ENCODE assay signal across 11 cellular contexts in genomic region chr1:156894001-156894400, GRCh38. TPM values are rescaled to one million over a fixed set of nuclear protein-coding genes. Genes with fewer than 3 reads are reported as not detected.
DNase-seq lines count a peak whose midpoint lies in the region; ATAC-seq and TF ChIP-seq lines count a peak whose summit lies in the region.
"Had no signal": no experiment of that assay in that cellular context is flagged by ENCODE, and none has a peak within 500 bp of the region (broad histone marks: within the 10 kb centered on the region; RNA-seq: fewer than 3 reads in every experiment).

No MANE protein-coding gene starts in this region.

- H3K27ac ChIP-seq in HUES64 (ENCODE audit: low read depth, low read length): no peak overlapping the region
- H3K27ac ChIP-seq in caudate nucleus (ENCODE audit: low read depth, low read length): peak overlapping the region; percentile 82
- H3K27ac ChIP-seq in right lobe of liver: peak overlapping the region; percentile 76 to 91 (median 77)
- peak overlapping the region; percentile 84 for H3K27ac ChIP-seq in subcutaneous abdominal adipose tissue (ENCODE audit: low read depth, low read length)
- H3K27ac ChIP-seq: epithelial cell of prostate had no signal

- no peak for TF ChIP-seq CTCF in right lobe of liver (IDR thresholded peaks at IDR 0.05)

- ATAC-seq in right lobe of liver: no peak
- no peak for ATAC-seq in HG02970 (IDR thresholded peaks at IDR 0.05; ENCODE audit: low FRiP score, unreplicated experiment)
- ATAC-seq in GM19455 (IDR thresholded peaks at IDR 0.05; ENCODE audit: unreplicated experiment): no peak
- ATAC-seq: activated T-cell treated with anti-CD3 and anti-CD28 coated beads, Interleukin-2, amount 50 U/mL, for 72 hours had no signal

- H3K27me3 ChIP-seq in HUES64 (ENCODE audit: insufficient read depth, low read length) (peaks cover 50% of the 10 kb centered on the region), right lobe of liver (peaks cover 0 to 9% of the 10 kb centered on the region in 2 donors), subcutaneous abdominal adipose tissue (ENCODE audit: control insufficient read depth in 5 of 5, insufficient read depth in 4 of 5, low read length in 5 of 5) (peaks cover 0 to 8% (median 0%) of the 10 kb centered on the region in 5 donors)

- H3K9ac ChIP-seq in HUES64 (ENCODE audit: low read depth, low read length) (no peak overlapping the region), subcutaneous abdominal adipose tissue (ENCODE audit: low read length in 5 of 5) (peak overlapping the region in 4 of 5 donors; percentile 7 to 72 (median 58))

- H3K4me1 ChIP-seq in HUES64 (ENCODE audit: insufficient read depth, low read length): peaks cover 12% of the 10 kb centered on the region; the same call in 1 of the 2 replicates
- peaks cover 0 to 5% (median 0%) of the 10 kb centered on the region in 4 donors for H3K4me1 ChIP-seq in right lobe of liver
- H3K4me1 ChIP-seq in subcutaneous abdominal adipose tissue (ENCODE audit: control insufficient read depth in 5 of 5, insufficient read depth in 5 of 5, low read length in 5 of 5): peaks cover 4 to 66% (median 42%) of the 10 kb centered on the region in 5 donors

- no peaks in the 10 kb centered on the region for H3K36me3 ChIP-seq in HUES64 (ENCODE audit: insufficient read depth, low read length)
- H3K36me3 ChIP-seq in right lobe of liver: no peaks in the 10 kb centered on the region
- no peaks in the 10 kb centered on the region for H3K36me3 ChIP-seq in subcutaneous abdominal adipose tissue (ENCODE audit: control insufficient read depth in 5 of 5, insufficient read depth in 5 of 5, low read length in 5 of 5)

- H3K9me3 ChIP-seq in HUES64 (ENCODE audit: insufficient read depth, low read depth, low read length) (no peaks in the 10 kb centered on the region), right lobe of liver (no peaks in the 10 kb centered on the region), subcutaneous abdominal adipose tissue (ENCODE audit: control insufficient read depth in 5 of 5, low read length in 5 of 5) (no peaks in the 10 kb centered on the region)

- no peak for DNase-seq in caudate nucleus (lab: John Stamatoyannopoulos, UW)
- DNase-seq in right lobe of liver: peak in 1 of 3 donors; percentile 21
- DNase-seq in NOMO-1 treated with DMSO at 0.1 percent for 48 hours (lab: John Stamatoyannopoulos, UW; ENCODE audit: unreplicated experiment): no peak
- DNase-seq in AG08395 (ENCODE audit: low spot score): no peak
- DNase-seq: activated T-cell treated with anti-CD3 and anti-CD28 coated beads, Interleukin-2, amount 50 U/mL, for 72 hours; GF-D8 had no signal

- H3K4me3 ChIP-seq in HUES64 (ENCODE audit: low read length) (peak overlapping the region; percentile 51), right lobe of liver (peak overlapping the region; percentile 35 to 51 (median 49)), subcutaneous abdominal adipose tissue (ENCODE audit: low read depth in 1 of 5, low read length in 5 of 5) (peak overlapping the region; percentile 11 to 76 (median 65))

- WGBS in HUES64: 26% methylated on average over 5 of the region's 5 CpGs
- 29% methylated on average over 2 of the region's 5 CpGs for WGBS in right lobe of liver (ENCODE audit: insufficient coverage, low coverage, low lambda C conversion rate, missing lambda C conversion rate)

- TF ChIP-seq POLR2A in right lobe of liver (IDR thresholded peaks at IDR 0.05): no peak

- intact Hi-C loops in right lobe of liver (cut with DNase I): no loop called here

RNA-seq across cellular contexts. Expression of gene PEAR1, which starts 0.5 kb away (rescaled TPM):
- polyA plus RNA-seq in HUES64 (2013, experiment 1 of 2): 1.4 TPM
- polyA plus RNA-seq in HUES64 (2013, experiment 2 of 2): 1.0 TPM
- 1 to 10 TPM; 2.2 to 9.8 (median 3.6) TPM for total RNA-seq in right lobe of liver

RNA-seq across cellular contexts. Expression of gene LRRC71, which starts 26.4 kb away (rescaled TPM):
- not detected for polyA plus RNA-seq in HUES64 (2013, experiment 1 of 2)
- not detected for polyA plus RNA-seq in HUES64 (2013, experiment 2 of 2)
- under 1 TPM in 2 of 6 experiments, not detected in 4; 0.12 to 0.20 TPM for total RNA-seq in right lobe of liver
- total RNA-seq: activated T-cell treated with anti-CD3 and anti-CD28 coated beads, Interleukin-2, amount 50 U/mL, for 72 hours had no signal

RNA-seq across cellular contexts. Expression of gene NTRK1, which starts 33.3 kb away (rescaled TPM):
- 0.30 TPM for polyA plus RNA-seq in HUES64 (2013, experiment 1 of 2)
- polyA plus RNA-seq in HUES64 (2013, experiment 2 of 2): 0.25 TPM
- not detected for total RNA-seq in right lobe of liver

RNA-seq across cellular contexts. Expression of gene INSRR, which starts 35.1 kb away (rescaled TPM):
- not detected for polyA plus RNA-seq in HUES64 (2013, experiment 1 of 2)
- not detected for polyA plus RNA-seq in HUES64 (2013, experiment 2 of 2)
- total RNA-seq in right lobe of liver: not detected
